13 cellular contexts compared by ENCODE assay signal in the genomic region with DNA sequence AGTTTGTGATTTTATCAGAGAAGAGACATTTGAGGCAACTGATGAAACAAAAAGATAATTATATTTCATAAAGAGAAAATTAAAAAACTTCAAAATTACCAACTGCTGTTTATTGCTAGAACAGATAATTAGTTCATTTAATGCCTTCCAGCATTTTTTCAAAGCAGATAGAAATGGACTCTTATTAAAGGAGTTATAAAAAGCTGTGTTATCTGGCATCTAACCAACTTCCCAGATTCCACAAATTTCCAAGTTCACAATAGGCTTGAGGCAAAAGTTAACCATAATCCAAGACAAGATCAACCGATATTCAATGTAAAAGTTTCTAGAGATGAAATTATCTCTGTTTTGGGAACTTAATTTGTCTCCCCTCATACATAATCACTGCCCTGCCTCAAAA.
DNase-seq lines count a peak whose midpoint lies in the region.
"Had no signal": no experiment of that assay in that cellular context is flagged by ENCODE, and none has a peak within 500 bp of the region (broad histone marks: within the 10 kb centered on the region; RNA-seq: fewer than 3 reads in every experiment).

No MANE protein-coding gene starts in this region.

- peak; percentile 70 for DNase-seq in EH (ENCODE audit: low read depth)
- DNase-seq in astrocyte of the hippocampus (ENCODE audit: low read depth, low spot score), result peak; percentile 50
- peak; percentile 39 for DNase-seq in foreskin melanocyte
- DNase-seq in pons (ENCODE audit: low spot score), result no peak
- no peak for DNase-seq in NCI-H1436 (lab: John Stamatoyannopoulos, UW)
- DNase-seq in effector CD4-positive, alpha-beta T cell, result no peak
- DNase-seq: CD4-positive, CD25-positive, alpha-beta regulatory T cell; CD8-positive, alpha-beta T cell; DMS153; DND-41; EL; GDM1; GM23248 had no signal

Comparison
In these comparisons a context has a peak if more than half of its experiments do, and no peak if none do; other contexts are left out.
1. DNase-seq: peak in EH (single experiment), astrocyte of the hippocampus (single experiment) and foreskin melanocyte (single experiment); none in pons (single experiment), NCI-H1436 (single experiment) and effector CD4-positive, alpha-beta T cell (single experiment).